17 cellular contexts compared by ENCODE assay signal in the genomic region with DNA sequence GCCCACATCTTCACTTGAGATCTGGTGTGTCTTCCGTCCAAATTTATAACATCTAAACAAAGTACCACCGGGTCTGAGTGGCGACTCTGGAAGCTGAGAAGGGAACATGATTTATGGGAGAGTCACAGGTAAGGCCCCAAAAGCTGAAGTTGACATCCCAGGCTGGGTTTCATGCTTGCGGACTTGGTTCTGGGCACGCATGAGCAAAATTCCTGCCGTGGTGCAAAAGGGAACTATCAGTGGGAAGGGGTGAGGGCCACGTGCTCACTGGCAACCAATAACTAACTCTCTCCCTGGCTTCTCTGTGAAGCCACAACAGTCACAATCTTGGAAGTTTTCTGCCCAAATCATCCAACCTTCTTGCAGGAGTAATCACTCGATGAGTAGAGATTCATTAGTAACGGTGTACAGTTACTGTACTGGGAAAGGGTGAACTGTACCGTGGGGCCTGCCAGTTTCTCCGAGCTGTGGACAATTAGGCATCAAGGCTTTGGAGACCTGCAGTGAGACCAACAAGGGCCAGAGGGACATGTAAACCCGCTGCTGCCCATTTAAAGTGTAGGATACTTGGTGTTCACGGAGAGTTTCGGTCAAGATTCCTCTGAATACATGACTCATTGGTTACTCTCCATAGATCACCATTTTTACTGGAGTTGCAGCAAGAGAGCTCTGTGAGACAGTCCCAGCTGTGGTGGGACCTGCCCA.
DNase-seq lines count a peak whose midpoint lies in the region; FAIRE-seq and TF ChIP-seq lines count a peak whose summit lies in the region.
"Had no signal": no experiment of that assay in that cellular context is flagged by ENCODE, and none has a peak within 500 bp of the region (broad histone marks: within the 10 kb centered on the region; RNA-seq: fewer than 3 reads in every experiment).

No MANE protein-coding gene starts in this region.

- WGBS in esophagus, 2 donors, result 90 to 92% methylated on average over 14 of the region's 14 CpGs
- WGBS in stomach, 5 donors, result 86 to 91% (median 88%) methylated on average over 14 of the region's 14 CpGs
- WGBS in GM23248 (ENCODE audit: low coverage in 1 of 2, low lambda C conversion rate in 2 of 2, missing lambda C conversion rate in 2 of 2), 2 experiments, result 70 to 74% methylated on average over 14 of the region's 14 CpGs

- H3K4me2 ChIP-seq in GM23248 (ENCODE audit: unreplicated experiment), result no peak overlapping the region

- TF ChIP-seq CTCF in stomach (IDR thresholded peaks at IDR 0.05), result no peak

- no peak overlapping the region for H2AFZ ChIP-seq in GM23248

- peak; percentile 6 for DNase-seq in mucosa of gallbladder (ENCODE audit: low spot score)
- DNase-seq in stomach, result no peak
- DNase-seq in urothelium cell line (ENCODE audit: low spot score), result no peak
- no peak for DNase-seq in ACHN
- no peak for DNase-seq in NCI-H510A treated with DMSO at 0.1 percent for 48 hours (lab: John Stamatoyannopoulos, UW)
- DNase-seq in NCI-H1930 (lab: John Stamatoyannopoulos, UW), result no peak
- DNase-seq in GM23248, result no peak
- DNase-seq: BE2C; CD4-positive, alpha-beta memory T cell; DMS153; DMS79; GDM1; H9 had no signal

- H4K20me1 ChIP-seq in GM23248 (ENCODE audit: insufficient read depth), result no peaks in the 10 kb centered on the region

- TF ChIP-seq POLR2A in stomach (IDR thresholded peaks at IDR 0.05), result no peak

- no peak overlapping the region for H3K9ac ChIP-seq in GM23248

- TF ChIP-seq EP300 in stomach (IDR thresholded peaks at IDR 0.05), result no peak

- H3K9me3 ChIP-seq in esophagus (ENCODE audit: control insufficient read depth in 2 of 2, insufficient read depth in 1 of 2, low read depth in 1 of 2, low read length in 1 of 2) (no peaks in the 10 kb centered on the region), stomach (no peaks in the 10 kb centered on the region), GM23248 (ENCODE audit: low read depth) (no peaks in the 10 kb centered on the region)
- H3K9me3 ChIP-seq: BE2C had no signal

- no peaks in the 10 kb centered on the region for H3K27me3 ChIP-seq in esophagus (ENCODE audit: control insufficient read depth in 1 of 2, insufficient read depth in 2 of 2, low read length in 2 of 2)
- no peaks in the 10 kb centered on the region for H3K27me3 ChIP-seq in stomach
- H3K27me3 ChIP-seq in GM23248 (replicated peaks; ENCODE audit: insufficient read depth), result 0 out of 2 replicates have a peak, but pooled peaks cover 16% of the 10 kb centered on the region

- H3K4me1 ChIP-seq in esophagus (ENCODE audit: control insufficient read depth in 2 of 2, insufficient read depth in 2 of 2, low read length in 1 of 2), result peaks cover 0 to 3% of the 10 kb centered on the region in 2 donors
- peaks cover 0 to 20% (median 10%) of the 10 kb centered on the region in 4 donors for H3K4me1 ChIP-seq in stomach
- no peaks in the 10 kb centered on the region for H3K4me1 ChIP-seq in GM23248 (ENCODE audit: insufficient read depth)
- H3K4me1 ChIP-seq: BE2C had no signal

- H3K4me3 ChIP-seq in esophagus (ENCODE audit: low read depth in 1 of 2, low read length in 2 of 2) (no peak overlapping the region), stomach (no peak overlapping the region), GM23248 (no peak overlapping the region)

- FAIRE-seq in urothelium cell line (lab: Jason Lieb, UNC), result peak; percentile 35
- FAIRE-seq: GM12892, GM18507, H1 had no signal

- H3K27ac ChIP-seq in esophagus (ENCODE audit: low read depth in 2 of 2, low read length in 1 of 2) (peak overlapping the region; percentile 26 to 52), stomach (peak overlapping the region in 4 of 5 donors; percentile 44 to 88 (median 66)), GM23248 (no peak overlapping the region)

- in situ Hi-C loops in ACHN (cut with HindIII; ENCODE audit: low pct_ligation_motif_present, low pct_unique_long_range_greater_than_20kb, low sequenced_read_pairs) (no loop called here), GM23248 (cut with MboI) (no loop called here)

- H3F3A ChIP-seq in GM23248 (ENCODE audit: insufficient read depth), result no peaks in the 10 kb centered on the region

- H3K79me2 ChIP-seq in GM23248 (ENCODE audit: insufficient read depth), result no peaks in the 10 kb centered on the region

- H3K36me3 ChIP-seq in esophagus (ENCODE audit: control insufficient read depth in 2 of 2, insufficient read depth in 2 of 2, low read length in 1 of 2) (no peaks in the 10 kb centered on the region), stomach (no peaks in the 10 kb centered on the region), GM23248 (ENCODE audit: low read depth) (no peaks in the 10 kb centered on the region)
- H3K36me3 ChIP-seq: BE2C had no signal

- no peaks in the 10 kb centered on the region for H3K9me2 ChIP-seq in GM23248 (ENCODE audit: insufficient read depth)

- intact Hi-C loops in stomach (cut with DNase I; ENCODE audit: low total_unique reads), result no loop called here
